8 cellular contexts compared by ENCODE assay signal in genomic region chr10:121668336-121669009, GRCh38.
A peak's percentile ranks its signal among the peaks of the same experiment; 100 is the strongest.
DNase-seq lines count a peak whose midpoint lies in the region; ATAC-seq lines count a peak whose summit lies in the region.

No MANE protein-coding gene starts in this region.

- H3K27me3 ChIP-seq in esophagus (ENCODE audit: control insufficient read depth in 1 of 2, insufficient read depth in 2 of 2, low read length in 2 of 2): no peaks in the 10 kb centered on the region
- no peaks in the 10 kb centered on the region for H3K27me3 ChIP-seq in muscle layer of colon (ENCODE audit: control insufficient read depth in 1 of 2, insufficient read depth in 2 of 2, low read length in 2 of 2)
- no peaks in the 10 kb centered on the region for H3K27me3 ChIP-seq in CD4-positive, alpha-beta memory T cell (ENCODE audit: insufficient read depth, low read length)

- POLR2A ChIA-PET in CD4-positive, alpha-beta memory T cell (lab: Charles Lee; ENCODE audit: partially characterized antibody): no interaction called here

- CTCF ChIA-PET in CD4-positive, alpha-beta memory T cell (lab: Charles Lee; ENCODE audit: partially characterized antibody): no interaction called here

- H3K36me3 ChIP-seq in esophagus (ENCODE audit: control insufficient read depth in 2 of 2, insufficient read depth in 2 of 2, low read length in 1 of 2): no peaks in the 10 kb centered on the region
- no peaks in the 10 kb centered on the region for H3K36me3 ChIP-seq in muscle layer of colon (ENCODE audit: insufficient read depth, low read length)
- no peaks in the 10 kb centered on the region for H3K36me3 ChIP-seq in CD4-positive, alpha-beta memory T cell (ENCODE audit: insufficient read depth, low read length)

- H3K9me3 ChIP-seq in esophagus (ENCODE audit: control insufficient read depth in 2 of 2, insufficient read depth in 1 of 2, low read depth in 1 of 2, low read length in 1 of 2): no peaks in the 10 kb centered on the region
- no peaks in the 10 kb centered on the region for H3K9me3 ChIP-seq in muscle layer of colon (ENCODE audit: low read length)
- H3K9me3 ChIP-seq in CD4-positive, alpha-beta memory T cell (ENCODE audit: control insufficient read depth in 1 of 2, low read length in 2 of 2): no peaks in the 10 kb centered on the region

- H3K27ac Mint-ChIP-seq in CD4-positive, alpha-beta memory T cell: no peak overlapping the region

- WGBS in esophagus, 2 donors: 7 to 15% methylated on average over 8 of the region's 8 CpGs

- peaks cover 0 to 5% of the 10 kb centered on the region in 2 donors for H3K27me3 Mint-ChIP-seq in CD4-positive, alpha-beta memory T cell

- intact Hi-C loops in CD4-positive, alpha-beta memory T cell (cut with micrococcal nuclease): no loop called here

- no peaks in the 10 kb centered on the region for H3K4me1 Mint-ChIP-seq in CD4-positive, alpha-beta memory T cell

- no peak overlapping the region for H3K9ac ChIP-seq in muscle layer of colon (ENCODE audit: low read length)

- peak; percentile 27 for DNase-seq in A172 (ENCODE audit: low spot score)
- peak; percentile 3 for DNase-seq in NCI-H345 treated with DMSO at 0.1 percent for 48 hours (lab: John Stamatoyannopoulos, UW; ENCODE audit: unreplicated experiment)
- no peak for DNase-seq in CD4-positive, alpha-beta memory T cell
- DNase-seq in stimulated activated CD4-positive, alpha-beta T cell treated with anti-CD3 and anti-CD28 coated beads, Interleukin-2, amount 100 ng/mL, for 24 hours: no peak
- no peak for DNase-seq in stimulated activated naive CD4-positive, alpha-beta T cell (lab: John Stamatoyannopoulos, UW)

- peak overlapping the region in 1 of 8 donors; percentile 17 for H3K4me3 Mint-ChIP-seq in CD4-positive, alpha-beta memory T cell

- ATAC-seq in GM19397 (IDR thresholded peaks at IDR 0.05; ENCODE audit: unreplicated experiment): no peak

- no peak overlapping the region for H3K4me3 ChIP-seq in esophagus (ENCODE audit: low read depth in 1 of 2, low read length in 2 of 2)
- H3K4me3 ChIP-seq in muscle layer of colon (ENCODE audit: low read depth in 1 of 2, low read length in 2 of 2): peak overlapping the region in 1 of 2 donors; percentile 10
- no peak overlapping the region for H3K4me3 ChIP-seq in CD4-positive, alpha-beta memory T cell (ENCODE audit: low read length in 2 of 2)

- H3K36me3 Mint-ChIP-seq in CD4-positive, alpha-beta memory T cell: no peaks in the 10 kb centered on the region

- peak overlapping the region; percentile 73 to 80 for H3K27ac ChIP-seq in esophagus (ENCODE audit: low read depth in 2 of 2, low read length in 1 of 2)
- H3K27ac ChIP-seq in muscle layer of colon (ENCODE audit: low read depth, low read length): peak overlapping the region; percentile 94
- no peak overlapping the region for H3K27ac ChIP-seq in CD4-positive, alpha-beta memory T cell (ENCODE audit: low read depth, low read length)

- peaks cover 0 to 12% (median 5%) of the 10 kb centered on the region in 8 donors for H3K9me3 Mint-ChIP-seq in CD4-positive, alpha-beta memory T cell

- H3K4me1 ChIP-seq in esophagus (ENCODE audit: control insufficient read depth in 2 of 2, insufficient read depth in 2 of 2, low read length in 1 of 2) (peaks cover 3 to 4% of the 10 kb centered on the region in 2 donors), muscle layer of colon (ENCODE audit: insufficient read depth, low read length) (peaks cover 18% of the 10 kb centered on the region)
- no peaks in the 10 kb centered on the region for H3K4me1 ChIP-seq in CD4-positive, alpha-beta memory T cell (ENCODE audit: insufficient read depth, low read length)

Comparison
In these comparisons a context has a peak if more than half of its experiments do, and no peak if none do; other contexts are left out.
1. DNase-seq: peak in A172 (single experiment) and NCI-H345 treated with DMSO at 0.1 percent for 48 hours (single experiment); none in CD4-positive, alpha-beta memory T cell (0 of 5), stimulated activated CD4-positive, alpha-beta T cell treated with anti-CD3 and anti-CD28 coated beads, Interleukin-2, amount 100 ng/mL, for 24 hours (0 of 2) and stimulated activated naive CD4-positive, alpha-beta T cell (0 of 6).